ENCODE assay signal across 8 cellular contexts in genomic region chr1:27658951-27659496, GRCh38. TPM values are rescaled to one million over a fixed set of nuclear protein-coding genes. Genes with fewer than 3 reads are reported as not detected.
A peak's percentile ranks its signal among the peaks of the same experiment; 100 is the strongest.
DNase-seq lines count a peak whose midpoint lies in the region; ATAC-seq and TF ChIP-seq lines count a peak whose summit lies in the region.

No MANE protein-coding gene starts in this region.

- no peaks in the 10 kb centered on the region for H3K9me3 Mint-ChIP-seq in activated T-helper 2 cell treated with anti-CD3 and anti-CD28 coated beads, Interferon-gamma antibody, Interleukin-2, Interleukin-4, amounts not matched to agents 10 μg/mL and 5 μg/mL and 100 μg/mL, durations not matched to agents 14 hours and 24 hours and 36 hours

- intact Hi-C loops in activated T-helper 2 cell treated with anti-CD3 and anti-CD28 coated beads, Interferon-gamma antibody, Interleukin-2, Interleukin-4, amounts not matched to agents 10 μg/mL and 5 μg/mL and 100 μg/mL, durations not matched to agents 14 hours and 24 hours and 36 hours (cut with micrococcal nuclease): loop anchor here (1.0 kb wide), 1 partner anchor 27 kb away; no protein-coding TSS in a partner anchor
- intact Hi-C loops in left cardiac atrium (cut with DNase I): no loop called here

- peaks cover 11% of the 10 kb centered on the region for H3K4me1 ChIP-seq in smooth muscle cell (ENCODE audit: low read depth)

- H2AFZ ChIP-seq in smooth muscle cell (ENCODE audit: low read depth): peak overlapping the region; percentile 12

- no peaks in the 10 kb centered on the region for H3K79me2 ChIP-seq in smooth muscle cell (ENCODE audit: low read depth)

- ATAC-seq in GM21515 (IDR thresholded peaks at IDR 0.05; ENCODE audit: unreplicated experiment): peak; percentile 11
- ATAC-seq in left cardiac atrium: peak; percentile 1 to 16

- H3K27me3 ChIP-seq in smooth muscle cell (ENCODE audit: low read depth): no peaks in the 10 kb centered on the region

- H3F3A ChIP-seq in smooth muscle cell (ENCODE audit: low read depth): peaks cover 13% of the 10 kb centered on the region

- no peaks in the 10 kb centered on the region for H4K20me1 ChIP-seq in smooth muscle cell (ENCODE audit: low read depth)

- no peaks in the 10 kb centered on the region for H3K36me3 ChIP-seq in smooth muscle cell (ENCODE audit: low read depth)

- H3K9me3 ChIP-seq in smooth muscle cell (replicated peaks; ENCODE audit: low read depth): no peaks in the 10 kb centered on the region

- H3K27ac Mint-ChIP-seq in activated T-helper 2 cell treated with anti-CD3 and anti-CD28 coated beads, Interferon-gamma antibody, Interleukin-2, Interleukin-4, amounts not matched to agents 10 μg/mL and 5 μg/mL and 100 μg/mL, durations not matched to agents 14 hours and 24 hours and 36 hours: peak overlapping the region; percentile 97

- WGBS in smooth muscle cell (ENCODE audit: low lambda C conversion rate): 37% methylated on average over 7 of the region's 7 CpGs

- H3K4me2 ChIP-seq in smooth muscle cell: peak overlapping the region; percentile 86

- peak overlapping the region; percentile 73 for H3K27ac ChIP-seq in smooth muscle cell (ENCODE audit: low read depth)

- no peaks in the 10 kb centered on the region for H3K36me3 Mint-ChIP-seq in activated T-helper 2 cell treated with anti-CD3 and anti-CD28 coated beads, Interferon-gamma antibody, Interleukin-2, Interleukin-4, amounts not matched to agents 10 μg/mL and 5 μg/mL and 100 μg/mL, durations not matched to agents 14 hours and 24 hours and 36 hours (ENCODE audit: low read depth)

- peaks cover 57% of the 10 kb centered on the region for H3K4me1 Mint-ChIP-seq in activated T-helper 2 cell treated with anti-CD3 and anti-CD28 coated beads, Interferon-gamma antibody, Interleukin-2, Interleukin-4, amounts not matched to agents 10 μg/mL and 5 μg/mL and 100 μg/mL, durations not matched to agents 14 hours and 24 hours and 36 hours (ENCODE audit: low read depth)

- in situ Hi-C loops in G401 (cut with HindIII; ENCODE audit: low sequenced_read_pairs): no loop called here

- H3K4me3 ChIP-seq in smooth muscle cell: peak overlapping the region; percentile 56

- peak; percentile 25 for DNase-seq in G401 (ENCODE audit: low spot score)
- DNase-seq in HT-29 (ENCODE audit: low spot score): peak; percentile 11
- DNase-seq in activated T-helper 2 cell treated with anti-CD3 and anti-CD28 coated beads, Interferon-gamma antibody, Interleukin-2, Interleukin-4, amounts not matched to agents 10 μg/mL and 5 μg/mL and 100 μg/mL, durations not matched to agents 14 hours and 24 hours and 36 hours (ENCODE audit: low spot score): peak; percentile 26
- DNase-seq in left cardiac atrium: no peak
- no peak for DNase-seq in smooth muscle cell (lab: John Stamatoyannopoulos, UW; ENCODE audit: unreplicated experiment)
- no peak for DNase-seq in OCI-M1 (lab: John Stamatoyannopoulos, UW)
- DNase-seq in NCI-H2029 (lab: John Stamatoyannopoulos, UW): no peak

- no peaks in the 10 kb centered on the region for H3K27me3 Mint-ChIP-seq in activated T-helper 2 cell treated with anti-CD3 and anti-CD28 coated beads, Interferon-gamma antibody, Interleukin-2, Interleukin-4, amounts not matched to agents 10 μg/mL and 5 μg/mL and 100 μg/mL, durations not matched to agents 14 hours and 24 hours and 36 hours (ENCODE audit: low read depth)

- no peak for TF ChIP-seq CTCF in smooth muscle cell (IDR thresholded peaks at IDR 0.05; ENCODE audit: borderline replicate concordance, insufficient read depth, poor library complexity, severe bottlenecking)

- H3K4me3 Mint-ChIP-seq in activated T-helper 2 cell treated with anti-CD3 and anti-CD28 coated beads, Interferon-gamma antibody, Interleukin-2, Interleukin-4, amounts not matched to agents 10 μg/mL and 5 μg/mL and 100 μg/mL, durations not matched to agents 14 hours and 24 hours and 36 hours (ENCODE audit: low read depth): peak overlapping the region; percentile 85

- H3K9ac ChIP-seq in smooth muscle cell (ENCODE audit: low read depth): peak overlapping the region; percentile 70

RNA-seq across cellular contexts. Expression of gene IFI6, which starts 13.0 kb away (rescaled TPM):
- total RNA-seq in G401 (2014; rRNA removed; shearing (Covaris generic)): 48.2 and 49.3 TPM in 2 replicates
- total RNA-seq in HT-29 (2014; rRNA removed; shearing (Covaris generic)): 84.5 and 178 TPM in 2 replicates
- total RNA-seq in activated T-helper 2 cell treated with anti-CD3 and anti-CD28 coated beads, Interferon-gamma antibody, Interleukin-2, Interleukin-4, amounts not matched to agents 10 μg/mL and 5 μg/mL and 100 μg/mL, durations not matched to agents 14 hours and 24 hours and 36 hours: 35.0 and 35.2 TPM in 2 replicates
- 100 to 1,000 TPM in 1 of 2 donors, 10 to 100 TPM in 1; 40.6 to 143 TPM for total RNA-seq in left cardiac atrium
- total RNA-seq in smooth muscle cell: 16.3 and 26.7 TPM in 2 replicates
- polyA plus RNA-seq in smooth muscle cell: 43.7 and 51.5 TPM in 2 replicates

RNA-seq across cellular contexts. Expression of gene FGR, which starts 24.0 kb away (rescaled TPM):
- not detected in 2 replicates for total RNA-seq in G401 (2014; rRNA removed; shearing (Covaris generic))
- total RNA-seq in HT-29 (2014; rRNA removed; shearing (Covaris generic)): not detected in 2 replicates
- total RNA-seq in activated T-helper 2 cell treated with anti-CD3 and anti-CD28 coated beads, Interferon-gamma antibody, Interleukin-2, Interleukin-4, amounts not matched to agents 10 μg/mL and 5 μg/mL and 100 μg/mL, durations not matched to agents 14 hours and 24 hours and 36 hours: 0.07 and 0.25 TPM in 2 replicates
- total RNA-seq in left cardiac atrium: 10 to 100 TPM in 1 of 2 donors, 1 to 10 TPM in 1; 8.6 to 10.7 TPM
- total RNA-seq in smooth muscle cell: 1.3 TPM in 1 of 2 replicates, not detected in the other
- 0.10 and 0.65 TPM in 2 replicates for polyA plus RNA-seq in smooth muscle cell

RNA-seq across cellular contexts. Expression of gene AHDC1, which starts 55.1 kb away (rescaled TPM):
- total RNA-seq in G401 (2014; rRNA removed; shearing (Covaris generic)): 6.5 and 8.1 TPM in 2 replicates
- total RNA-seq in HT-29 (2014; rRNA removed; shearing (Covaris generic)): 12.2 and 20.4 TPM in 2 replicates
- total RNA-seq in activated T-helper 2 cell treated with anti-CD3 and anti-CD28 coated beads, Interferon-gamma antibody, Interleukin-2, Interleukin-4, amounts not matched to agents 10 μg/mL and 5 μg/mL and 100 μg/mL, durations not matched to agents 14 hours and 24 hours and 36 hours: 28.5 and 29.3 TPM in 2 replicates
- total RNA-seq in left cardiac atrium: 10 to 100 TPM; 37.6 to 39.1 TPM
- total RNA-seq in smooth muscle cell: 8.4 and 12.2 TPM in 2 replicates
- polyA plus RNA-seq in smooth muscle cell: 12.2 and 15.6 TPM in 2 replicates

Comparison
In these comparisons a context has a peak if more than half of its experiments do, and no peak if none do; other contexts are left out.
1. DNase-seq: peak in G401 (single experiment), HT-29 (single experiment) and activated T-helper 2 cell treated with anti-CD3 and anti-CD28 coated beads, Interferon-gamma antibody, Interleukin-2, Interleukin-4, amounts not matched to agents 10 μg/mL and 5 μg/mL and 100 μg/mL, durations not matched to agents 14 hours and 24 hours and 36 hours (single experiment); none in left cardiac atrium (single experiment), smooth muscle cell (single experiment), OCI-M1 (single experiment) and NCI-H2029 (single experiment).